In genomic region chr19:52734340-52734892, GRCh38 we compare ENCODE assay signal across 8 cellular contexts. TPM values are rescaled to one million over a fixed set of nuclear protein-coding genes. Genes with fewer than 3 reads are reported as not detected.
DNase-seq lines count a peak whose midpoint lies in the region; ATAC-seq, FAIRE-seq and TF ChIP-seq lines count a peak whose summit lies in the region.

No MANE protein-coding gene starts in this region.

- TF ChIP-seq EP300 in H1 (IDR thresholded peaks at IDR 0.05; ENCODE audit: borderline replicate concordance in 1 of 2, low read depth in 2 of 2, low read length in 2 of 2) = no peak

- H3K4me2 ChIP-seq in PC-9 (peak overlapping the region; percentile 91), H1 (ENCODE audit: insufficient read depth in 1 of 2, low read depth in 2 of 2, low read length in 2 of 2) (peak overlapping the region; percentile 56 to 68)

- BruUV-seq in PC-9 (replicated peaks; lab: Mats Ljungman, UMichigan) = TSS peak; percentile 97

- H3K4ac ChIP-seq in H1 (replicated peaks; ENCODE audit: insufficient read length, low read depth, low read length) = no peak overlapping the region

- H2BK15ac ChIP-seq in H1 (ENCODE audit: low read length) = no peak overlapping the region

- ATAC-seq in HG02763 (IDR thresholded peaks at IDR 0.05; ENCODE audit: unreplicated experiment) (peak; percentile 15), mucosa of descending colon (peak; percentile 48)

- H2BK120ac ChIP-seq in H1 (replicated peaks; ENCODE audit: low read depth, low read length) = no peak overlapping the region

- no peak overlapping the region for H4K91ac ChIP-seq in H1 (replicated peaks; ENCODE audit: insufficient read length, low read length)

- no peak overlapping the region for H2BK12ac ChIP-seq in H1 (ENCODE audit: low read depth, low read length)

- no peak overlapping the region for H4K5ac ChIP-seq in H1 (ENCODE audit: insufficient read length, low read depth, low read length)

- H3K9ac ChIP-seq in H1 (replicated peaks in 1 of 4; ENCODE audit: extremely low read depth in 1 of 4, low read depth in 3 of 4, low read length in 3 of 4) = peak overlapping the region; percentile 48 to 76 (median 61); a peak in 6 of 7 replicates

- FAIRE-seq in H1 (lab: Jason Lieb, UNC) = no peak

- no peak overlapping the region for H3K14ac ChIP-seq in H1 (ENCODE audit: insufficient read length)

- no peak overlapping the region for H2BK20ac ChIP-seq in H1 (ENCODE audit: low read length)

- no peaks in the 10 kb centered on the region for H3K79me1 ChIP-seq in H1 (ENCODE audit: low read depth, low read length)

- DNase-seq in GM12864 (ENCODE audit: low read depth) = no peak
- no peak for DNase-seq in PC-9
- no peak for DNase-seq in H1 (ENCODE audit: low read depth in 1 of 2, low spot score in 2 of 2)
- peak in 2 of 3 donors; percentile 14 to 51 for DNase-seq in mucosa of descending colon
- DNase-seq in uterus = peak; percentile 21 to 22
- DNase-seq in GDM1 (lab: John Stamatoyannopoulos, UW) = no peak

- peak overlapping the region; percentile 98 for H2AFZ ChIP-seq in PC-9
- H2AFZ ChIP-seq in H1 (ENCODE audit: low read length) = 0 out of 2 replicates have a peak overlapping the region, but pooled peaks have one; percentile 54

- CTCF ChIA-PET in PC-9 (lab: Charles Lee) = no interaction called here
- CTCF ChIA-PET in H1 (lab: Charles Lee; ENCODE audit: partially characterized antibody) = no interaction called here

- TF ChIP-seq POLR2A in H1 (IDR thresholded peaks at IDR 0.05; ENCODE audit: control extremely low read depth in 1 of 2, low read depth in 2 of 2, low read length in 2 of 2) (no peak), uterus (IDR thresholded peaks at IDR 0.05) (no peak)

- WGBS in H1 (ENCODE audit: extremely low coverage in 1 of 2, insufficient coverage in 1 of 2, insufficient read length in 1 of 2, insufficient replicate concordance in 2 of 2, low coverage in 1 of 2, low lambda C conversion rate in 2 of 2, missing lambda C conversion rate in 1 of 2), 2 experiments = 3% methylated on average over 28 of the region's 39 CpGs; no CpG with 5 or more reads in 1 of the 2 experiments

- H4K20me1 ChIP-seq in PC-9 (ENCODE audit: insufficient read depth) (no peaks in the 10 kb centered on the region), H1 (replicated peaks in 1 of 2; ENCODE audit: control insufficient read depth in 1 of 2, insufficient read depth in 2 of 2, low read length in 2 of 2) (no peaks in the 10 kb centered on the region)

- H3K56ac ChIP-seq in H1 (replicated peaks; ENCODE audit: insufficient read length, low read depth, low read length) = peak overlapping the region; percentile 46

- H3K27me3 ChIP-seq in PC-9 (ENCODE audit: insufficient read depth, low read depth) = no peaks in the 10 kb centered on the region
- H3K27me3 ChIP-seq in H1 (replicated peaks in 1 of 4; ENCODE audit: control insufficient read depth in 3 of 4, extremely low read depth in 1 of 4, insufficient read depth in 3 of 4, low read length in 3 of 4) = peaks cover 0 to 3% (median 0%) of the 10 kb centered on the region in 4 experiments; a peak in 1 of 7 replicates
- no peaks in the 10 kb centered on the region for H3K27me3 ChIP-seq in uterus

- intact Hi-C loops in PC-9 (cut with micrococcal nuclease; ENCODE audit: unreplicated experiment) (loop anchor here (10.0 kb wide), 1 partner anchor 750 kb away; the partner anchor contains the start of gene ZNF350), mucosa of descending colon (cut with DNase I, micrococcal nuclease) (no loop called here), uterus (cut with DNase I; ENCODE audit: low total_unique reads) (no loop called here)

- no peak overlapping the region for H2BK5ac ChIP-seq in H1 (ENCODE audit: low read depth, low read length)

- H3K9me3 ChIP-seq in PC-9 (ENCODE audit: insufficient read depth, low read depth) (peaks cover 10% of the 10 kb centered on the region; the same call in 1 of the 2 replicates), H1 (ENCODE audit: insufficient read depth in 2 of 2, low read depth in 1 of 2, low read length in 1 of 2) (no peaks in the 10 kb centered on the region; a peak in 1 of 4 replicates), mucosa of descending colon (no peaks in the 10 kb centered on the region), uterus (no peaks in the 10 kb centered on the region)

- H2AK5ac ChIP-seq in H1 (ENCODE audit: low read depth, low read length) = no peak overlapping the region

- H3K18ac ChIP-seq in H1 (ENCODE audit: extremely low read depth, low read length) = peak overlapping the region; percentile 24; the same call in 1 of the 2 replicates

- TF ChIP-seq RAD21 in H1 (IDR thresholded peaks at IDR 0.05 in 1 of 2, conservative IDR thresholded peaks at IDR 0.05 in 1 of 2; ENCODE audit: low read depth in 2 of 2, low read length in 2 of 2) = no peak

- no peaks in the 10 kb centered on the region for H3K9me2 ChIP-seq in PC-9 (ENCODE audit: insufficient read depth)

- H3K27ac ChIP-seq in 22Rv1 (peak overlapping the region; percentile 96), PC-9 (peak overlapping the region; percentile 55), H1 (ENCODE audit: low read depth, low read length) (0 out of 2 replicates have a peak overlapping the region, but pooled peaks have one; percentile 8), uterus (peak overlapping the region; percentile 88 to 91)

- no peak overlapping the region for H3K23ac ChIP-seq in H1 (ENCODE audit: insufficient read length)

- H3F3A ChIP-seq in PC-9 (ENCODE audit: insufficient read depth, low read depth) = peaks cover 3% of the 10 kb centered on the region; the same call in 1 of the 2 replicates

- TF ChIP-seq CTCF in 22Rv1 (IDR thresholded peaks at IDR 0.05) = no peak
- TF ChIP-seq CTCF in GM12864 (IDR thresholded peaks at IDR 0.05; ENCODE audit: low read depth, low read length, missing control alignments) = no peak
- TF ChIP-seq CTCF in PC-9 (conservative IDR thresholded peaks at IDR 0.05) = no peak
- no peak for TF ChIP-seq CTCF in H1 (IDR thresholded peaks at IDR 0.05; ENCODE audit: control extremely low read depth in 1 of 3, insufficient read depth in 1 of 3, low read depth in 1 of 3, low read length in 3 of 3)
- TF ChIP-seq CTCF in mucosa of descending colon (IDR thresholded peaks at IDR 0.05) = no peak
- TF ChIP-seq CTCF in uterus (IDR thresholded peaks at IDR 0.05) = no peak

- H4K8ac ChIP-seq in H1 (ENCODE audit: extremely low read depth, insufficient read depth, low read length) = peak overlapping the region; percentile 76; the same call in 1 of the 2 replicates

- POLR2A ChIA-PET in PC-9 (lab: Charles Lee; ENCODE audit: unreplicated experiment) = no interaction called here
- POLR2A ChIA-PET in H1 (lab: Charles Lee; ENCODE audit: partially characterized antibody) = interaction anchor here (0.7 kb wide), 2 partner anchors 58 to 86 kb away, joined by 3 read pairs; no protein-coding TSS in a partner anchor

- H3K4me3 ChIP-seq in GM12864 (ENCODE audit: low read depth, low read length) (peak overlapping the region; percentile 85), PC-9 (peak overlapping the region; percentile 79), H1 (ENCODE audit: extremely low read depth in 1 of 4, insufficient read depth in 2 of 4, low read depth in 3 of 4, low read length in 4 of 4) (peak overlapping the region; percentile 73 to 98 (median 94)), mucosa of descending colon (peak overlapping the region; percentile 67), uterus (peak overlapping the region; percentile 66 to 89)

- H3K4me1 ChIP-seq in PC-9 (replicated peaks; ENCODE audit: insufficient read depth) (no peaks in the 10 kb centered on the region; the same call in 1 of the 2 replicates), H1 (replicated peaks in 1 of 4; ENCODE audit: control insufficient read depth in 3 of 4, insufficient read depth in 4 of 4, low read length in 3 of 4) (peaks cover 0 to 6% (median 3%) of the 10 kb centered on the region in 4 experiments; a peak in 4 of 7 replicates), mucosa of descending colon (ENCODE audit: low read depth) (peaks cover 6% of the 10 kb centered on the region), uterus (no peaks in the 10 kb centered on the region)

- H3K36me3 ChIP-seq in PC-9 (ENCODE audit: low read depth) (no peaks in the 10 kb centered on the region), H1 (ENCODE audit: control insufficient read depth in 2 of 4, insufficient read depth in 4 of 4, low read length in 3 of 4) (no peaks in the 10 kb centered on the region), mucosa of descending colon (ENCODE audit: low read depth) (no peaks in the 10 kb centered on the region), uterus (no peaks in the 10 kb centered on the region)

- H3K79me2 ChIP-seq in PC-9 (ENCODE audit: low read depth) (peaks cover 4% of the 10 kb centered on the region; the same call in 1 of the 2 replicates), H1 (ENCODE audit: control insufficient read depth in 1 of 2, insufficient read depth in 2 of 2, low read length in 2 of 2) (no peaks in the 10 kb centered on the region)

- no peaks in the 10 kb centered on the region for H3K23me2 ChIP-seq in H1 (ENCODE audit: low read depth, low read length)

TF ChIP-seq in H1, 55 proteins besides CTCF, POLR2A, EP300 and RAD21 (continues in another document):
- no peak for TF ChIP-seq SIX5 (IDR thresholded peaks at IDR 0.05; ENCODE audit: low read depth, low read length)

RNA-seq across cellular contexts. Expression of gene ZNF611, which starts 0.4 kb away (rescaled TPM):
- total RNA-seq in PC-9 (2021) (25.5 and 26.2 TPM in 2 replicates), mucosa of descending colon (10 to 100 TPM; 14.1 to 20.7 (median 16.0) TPM), uterus (10 to 100 TPM in 3 of 4 donors, 1 to 10 TPM in 1; 7.2 to 29.7 (median 25.0) TPM)
- 17.7 and 19.0 TPM in 2 replicates for total RNA-seq in H1 (2021; fragmentation: NEBNext Ultra II Directional; extraction: Animal tissue kit (Norgen Biotek cat#: 25700))
- 1.9 and 2.2 TPM in 2 replicates for polyA plus RNA-seq in H1 (2011; rRNA removed)
- polyA plus RNA-seq in H1 (2011; cell fraction: cytosol; rRNA removed) = 2.1 TPM
- 4.7 TPM for polyA plus RNA-seq in H1 (2011; cell fraction: nucleus; rRNA removed)
- polyA plus RNA-seq in H1 (2012, experiment 1 of 2) = 3.9 to 9.6 TPM (median 5.0 TPM) in 4 replicates
- 1.7 TPM for polyA plus RNA-seq in H1 (2012, experiment 2 of 2)
- 7.1 TPM for polyA plus RNA-seq in H1 (2013, experiment 1 of 2)
- polyA plus RNA-seq in H1 (2013, experiment 2 of 2) = 7.0 TPM
- polyA minus RNA-seq in H1 (2011; rRNA and poly(A)+ RNA removed) = 16.9 and 34.4 TPM in 2 replicates
- polyA minus RNA-seq in H1 (2011; cell fraction: cytosol; rRNA and poly(A)+ RNA removed) = 13.9 TPM
- polyA minus RNA-seq in H1 (2011; cell fraction: nucleus; rRNA and poly(A)+ RNA removed) = 19.3 TPM

RNA-seq across cellular contexts. Expression of gene ZNF600, which starts 52.2 kb away (rescaled TPM):
- total RNA-seq in PC-9 (2021) = 21.4 and 27.9 TPM in 2 replicates
- 5.9 and 8.0 TPM in 2 replicates for total RNA-seq in H1 (2021; fragmentation: NEBNext Ultra II Directional; extraction: Animal tissue kit (Norgen Biotek cat#: 25700))
- polyA plus RNA-seq in H1 (2011; rRNA removed) = 2.1 and 3.2 TPM in 2 replicates
- polyA plus RNA-seq in H1 (2011; cell fraction: cytosol; rRNA removed) = 3.9 TPM
- 7.0 TPM for polyA plus RNA-seq in H1 (2011; cell fraction: nucleus; rRNA removed)
- polyA plus RNA-seq in H1 (2012, experiment 1 of 2) = 2.8 to 5.6 TPM (median 4.2 TPM) in 4 replicates
- 0.28 TPM for polyA plus RNA-seq in H1 (2012, experiment 2 of 2)
- polyA plus RNA-seq in H1 (2013, experiment 1 of 2) = 6.8 TPM
- 6.0 TPM for polyA plus RNA-seq in H1 (2013, experiment 2 of 2)
- polyA minus RNA-seq in H1 (2011; rRNA and poly(A)+ RNA removed) = 7.7 and 8.1 TPM in 2 replicates
- polyA minus RNA-seq in H1 (2011; cell fraction: cytosol; rRNA and poly(A)+ RNA removed) = 2.4 TPM
- polyA minus RNA-seq in H1 (2011; cell fraction: nucleus; rRNA and poly(A)+ RNA removed) = 10.2 TPM
- 10 to 100 TPM in 2 of 3 donors, 1 to 10 TPM in 1; 9.7 to 26.2 (median 14.6) TPM for total RNA-seq in mucosa of descending colon
- 10 to 100 TPM in 1 of 4 donors, 1 to 10 TPM in 3; 6.2 to 14.5 (median 8.0) TPM for total RNA-seq in uterus

Comparison
In these comparisons a context has a peak if more than half of its experiments do, and no peak if none do; other contexts are left out.
1. H3K27ac ChIP-seq: peak in every context shown above with its lines; median percentile 96 in 22Rv1; 90 in uterus; 55 in PC-9; 8 in H1.
2. DNase-seq: peak in mucosa of descending colon (2 of 3) and uterus (2 of 2); none in GM12864 (single experiment), PC-9 (0 of 2), H1 (0 of 2) and GDM1 (single experiment).
3. Peak in every context shown above with its lines, with median percentiles within 50 percentile points of each other: H3K4me3 ChIP-seq.